Comparison of ENCODE assay signal across 13 cellular contexts in genomic region chr3:156793400-156793799, GRCh38. TPM values are rescaled to one million over a fixed set of nuclear protein-coding genes. Genes with fewer than 3 reads are reported as not detected.
DNase-seq lines count a peak whose midpoint lies in the region; ATAC-seq and TF ChIP-seq lines count a peak whose summit lies in the region.
"Had no signal": no experiment of that assay in that cellular context is flagged by ENCODE, and none has a peak within 500 bp of the region (broad histone marks: within the 10 kb centered on the region; RNA-seq: fewer than 3 reads in every experiment).

No MANE protein-coding gene starts in this region.

- CTCF ChIA-PET in activated CD8-positive, alpha-beta T cell treated with anti-CD3 and anti-CD28 coated beads, Interleukin-2, amount 10 ng/mL, durations not matched to agents 7 days and 5 days (lab: Charles Lee) = interaction anchor here (2.0 kb wide), 1 partner anchor 344 kb away, joined by 6 read pairs; no protein-coding TSS in a partner anchor

- peaks cover 27% of the 10 kb centered on the region for H3K4me1 Mint-ChIP-seq in activated naive CD4-positive, alpha-beta T cell treated with anti-CD3 and anti-CD28 coated beads, Interleukin-2, amount 50 U/mL, for 24 hours
- H3K4me1 Mint-ChIP-seq in activated CD8-positive, alpha-beta T cell treated with anti-CD3 and anti-CD28 coated beads, Interleukin-2, amount 10 ng/mL, durations not matched to agents 7 days and 5 days (ENCODE audit: low read depth) = peaks cover 32% of the 10 kb centered on the region
- peaks cover 26% of the 10 kb centered on the region for H3K4me1 Mint-ChIP-seq in type B pancreatic cell (ENCODE audit: unreplicated experiment)

- ATAC-seq in activated naive CD4-positive, alpha-beta T cell treated with anti-CD3 and anti-CD28 coated beads, Interleukin-2, amount 50 U/mL, for 72 hours = no peak
- peak; percentile 6 for ATAC-seq in activated CD8-positive, alpha-beta T cell treated with anti-CD3 and anti-CD28 coated beads, Interleukin-2, amount 10 ng/mL, durations not matched to agents 7 days and 5 days
- no peak for ATAC-seq in GM19395 (IDR thresholded peaks at IDR 0.05; ENCODE audit: unreplicated experiment)

- no peaks in the 10 kb centered on the region for H3K9me3 Mint-ChIP-seq in activated naive CD4-positive, alpha-beta T cell treated with anti-CD3 and anti-CD28 coated beads, Interleukin-2, amount 50 U/mL, for 24 hours
- peaks cover 13% of the 10 kb centered on the region in 2 donors for H3K9me3 Mint-ChIP-seq in activated naive CD4-positive, alpha-beta T cell treated with anti-CD3 and anti-CD28 coated beads, Interleukin-2, amount 50 U/mL, for 72 hours
- peaks cover 5% of the 10 kb centered on the region for H3K9me3 Mint-ChIP-seq in activated CD8-positive, alpha-beta T cell treated with anti-CD3 and anti-CD28 coated beads, Interleukin-2, amount 10 ng/mL, durations not matched to agents 7 days and 5 days (ENCODE audit: insufficient read depth)
- H3K9me3 Mint-ChIP-seq in type B pancreatic cell = no peaks in the 10 kb centered on the region
- H3K9me3 Mint-ChIP-seq: memory B cell had no signal

- no peak overlapping the region for H3K4me3 Mint-ChIP-seq in activated naive CD4-positive, alpha-beta T cell treated with anti-CD3 and anti-CD28 coated beads, Interleukin-2, amount 50 U/mL, for 24 hours
- H3K4me3 Mint-ChIP-seq in activated CD8-positive, alpha-beta T cell treated with anti-CD3 and anti-CD28 coated beads, Interleukin-2, amount 10 ng/mL, durations not matched to agents 7 days and 5 days = no peak overlapping the region
- H3K4me3 Mint-ChIP-seq in type B pancreatic cell = no peak overlapping the region
- H3K4me3 Mint-ChIP-seq: memory B cell had no signal

- H3K27ac Mint-ChIP-seq in activated naive CD4-positive, alpha-beta T cell treated with anti-CD3 and anti-CD28 coated beads, Interleukin-2, amount 50 U/mL, for 24 hours = peak overlapping the region; percentile 30
- H3K27ac Mint-ChIP-seq in activated naive CD4-positive, alpha-beta T cell treated with anti-CD3 and anti-CD28 coated beads, Interleukin-2, amount 50 U/mL, for 72 hours = peak overlapping the region in 1 of 2 donors; percentile 78
- H3K27ac Mint-ChIP-seq in activated CD8-positive, alpha-beta T cell treated with anti-CD3 and anti-CD28 coated beads, Interleukin-2, amount 10 ng/mL, durations not matched to agents 7 days and 5 days = peak overlapping the region; percentile 75
- peak overlapping the region; percentile 1 for H3K27ac Mint-ChIP-seq in type B pancreatic cell
- H3K27ac Mint-ChIP-seq: memory B cell had no signal

- DNase-seq in activated naive CD4-positive, alpha-beta T cell treated with anti-CD3 and anti-CD28 coated beads, Interleukin-2, amount 50 U/mL, for 72 hours (ENCODE audit: low spot score in 2 of 2) = no peak
- DNase-seq in activated CD8-positive, alpha-beta T cell treated with anti-CD3 and anti-CD28 coated beads, Interleukin-2, amount 10 ng/mL, durations not matched to agents 7 days and 5 days = no peak
- DNase-seq in medulla oblongata (ENCODE audit: extremely low spot score) = peak; percentile 13
- DNase-seq in type B pancreatic cell (ENCODE audit: extremely low spot score, unreplicated experiment) = no peak
- DNase-seq in NCI-H1417 (lab: John Stamatoyannopoulos, UW) = no peak
- DNase-seq in A172 (ENCODE audit: low spot score) = no peak
- DNase-seq: cortex of kidney; NCI-H2081; pancreas; stimulated activated CD8-positive, alpha-beta memory T cell treated with anti-CD3 and anti-CD28 coated beads, Interleukin-4, amount 100 ng/mL, for 48 hours had no signal

- POLR2A ChIA-PET in activated CD8-positive, alpha-beta T cell treated with anti-CD3 and anti-CD28 coated beads, Interleukin-2, amount 10 ng/mL, durations not matched to agents 7 days and 5 days (lab: Charles Lee) = interaction anchor here (0.9 kb wide), 1 partner anchor 23 kb away, joined by 3 read pairs; no protein-coding TSS in a partner anchor

- TF ChIP-seq CTCF in type B pancreatic cell (conservative IDR thresholded peaks at IDR 0.05) = no peak

- H3K36me3 Mint-ChIP-seq in activated naive CD4-positive, alpha-beta T cell treated with anti-CD3 and anti-CD28 coated beads, Interleukin-2, amount 50 U/mL, for 24 hours = peaks cover 4% of the 10 kb centered on the region
- peaks cover 16 to 30% of the 10 kb centered on the region in 2 donors for H3K36me3 Mint-ChIP-seq in activated naive CD4-positive, alpha-beta T cell treated with anti-CD3 and anti-CD28 coated beads, Interleukin-2, amount 50 U/mL, for 72 hours
- peaks cover 14% of the 10 kb centered on the region for H3K36me3 Mint-ChIP-seq in activated CD8-positive, alpha-beta T cell treated with anti-CD3 and anti-CD28 coated beads, Interleukin-2, amount 10 ng/mL, durations not matched to agents 7 days and 5 days (ENCODE audit: low read depth)
- no peaks in the 10 kb centered on the region for H3K36me3 Mint-ChIP-seq in type B pancreatic cell

- H3K27me3 Mint-ChIP-seq in activated naive CD4-positive, alpha-beta T cell treated with anti-CD3 and anti-CD28 coated beads, Interleukin-2, amount 50 U/mL, for 24 hours = no peaks in the 10 kb centered on the region
- no peaks in the 10 kb centered on the region for H3K27me3 Mint-ChIP-seq in activated CD8-positive, alpha-beta T cell treated with anti-CD3 and anti-CD28 coated beads, Interleukin-2, amount 10 ng/mL, durations not matched to agents 7 days and 5 days (ENCODE audit: low read depth)
- no peaks in the 10 kb centered on the region for H3K27me3 Mint-ChIP-seq in type B pancreatic cell
- H3K27me3 Mint-ChIP-seq: memory B cell had no signal

RNA-seq across cellular contexts. Expression of gene LEKR1, which starts 32.8 kb away (rescaled TPM):
- 1 to 10 TPM; 1.0 to 1.1 TPM for total RNA-seq in activated naive CD4-positive, alpha-beta T cell treated with anti-CD3 and anti-CD28 coated beads, Interleukin-2, amount 50 U/mL, for 72 hours
- under 1 TPM; 0.68 to 0.81 TPM for total RNA-seq in activated CD8-positive, alpha-beta T cell treated with anti-CD3 and anti-CD28 coated beads, Interleukin-2, amount 10 ng/mL, durations not matched to agents 7 days and 5 days
- total RNA-seq in type B pancreatic cell (ENCODE audit: low replicate concordance) = 1.6 and 4.2 TPM in 2 replicates
- 0.72 and 0.96 TPM in 2 replicates for total RNA-seq in A172 (2014; rRNA removed; shearing (Covaris generic))
